ENCODE assay signal across 1 cellular context in the genomic region with DNA sequence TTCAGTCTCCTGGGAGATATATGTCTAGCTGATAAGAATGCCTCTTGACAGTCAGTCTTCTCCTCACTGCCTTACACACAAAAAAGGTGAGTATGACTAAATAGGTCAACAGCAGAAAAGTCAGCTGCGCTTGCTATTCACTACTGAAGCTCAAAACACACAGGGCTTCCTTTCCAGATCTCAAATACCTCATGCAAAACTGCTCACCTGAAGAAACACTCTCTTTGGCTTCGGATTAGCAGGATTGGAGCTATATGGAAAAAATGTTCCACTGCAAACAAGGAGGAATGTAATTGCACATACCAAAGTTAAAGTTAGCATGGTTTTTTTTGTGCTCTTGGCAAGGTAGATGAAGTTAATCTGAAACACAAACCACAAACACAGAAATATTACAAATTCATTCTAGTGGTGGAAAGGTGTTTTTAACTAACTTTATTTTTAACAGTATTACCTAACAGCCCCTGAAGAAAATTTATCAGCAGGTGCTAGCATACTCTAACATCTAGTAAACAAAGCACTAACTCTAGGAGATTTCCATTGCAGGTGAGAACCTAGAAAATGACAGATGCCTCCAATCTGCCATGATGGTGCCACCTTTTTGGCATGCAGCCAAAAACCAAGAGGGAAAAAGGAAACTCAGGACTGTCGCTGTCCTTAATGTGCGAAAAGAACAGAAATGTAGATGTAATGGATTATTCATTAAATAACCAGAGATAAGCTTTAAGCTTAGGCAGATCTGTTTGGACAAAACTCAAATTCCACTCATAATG.
TF ChIP-seq lines count a peak whose summit lies in the region.

No MANE protein-coding gene starts in this region.

TF ChIP-seq in HepG2, 621 proteins besides CTCF, POLR2A, EP300 and RAD21:
- TF ChIP-seq ZNF530 (CRISPR knock-in tag; IDR thresholded peaks at IDR 0.05; ENCODE audit: low read depth) (no peak), LCORL (IDR thresholded peaks at IDR 0.05) (peak; percentile 81), LCORL (CRISPR knock-in tag; IDR thresholded peaks at IDR 0.05) (no peak), ZNF329 (CRISPR knock-in tag; IDR thresholded peaks at IDR 0.05; ENCODE audit: low read depth) (no peak), ZNF143 (CRISPR knock-in tag; IDR thresholded peaks at IDR 0.05) (no peak)
- TF ChIP-seq, protein P1, sequence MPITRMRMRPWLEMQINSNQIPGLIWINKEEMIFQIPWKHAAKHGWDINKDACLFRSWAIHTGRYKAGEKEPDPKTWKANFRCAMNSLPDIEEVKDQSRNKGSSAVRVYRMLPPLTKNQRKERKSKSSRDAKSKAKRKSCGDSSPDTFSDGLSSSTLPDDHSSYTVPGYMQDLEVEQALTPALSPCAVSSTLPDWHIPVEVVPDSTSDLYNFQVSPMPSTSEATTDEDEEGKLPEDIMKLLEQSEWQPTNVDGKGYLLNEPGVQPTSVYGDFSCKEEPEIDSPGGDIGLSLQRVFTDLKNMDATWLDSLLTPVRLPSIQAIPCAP (CRISPR knock-in tag; IDR thresholded peaks at IDR 0.05; ENCODE audit: low read depth), result no peak
- TF ChIP-seq, protein P2, sequence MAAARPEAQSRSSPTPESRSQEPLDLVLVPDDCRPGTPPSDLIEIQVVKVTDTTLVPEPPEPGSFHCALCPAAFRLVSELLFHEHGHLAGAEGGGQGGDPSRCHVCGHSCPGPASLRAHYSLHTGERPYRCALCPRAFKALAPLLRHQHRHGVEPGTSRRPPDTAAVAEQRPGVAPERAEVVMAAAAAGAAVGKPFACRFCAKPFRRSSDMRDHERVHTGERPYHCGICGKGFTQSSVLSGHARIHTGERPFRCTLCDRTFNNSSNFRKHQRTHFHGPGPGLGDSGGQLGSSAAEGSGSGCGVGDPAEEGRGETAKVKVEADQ (CRISPR knock-in tag; IDR thresholded peaks at IDR 0.05; ENCODE audit: borderline replicate concordance), result no peak
